In the genomic region with DNA sequence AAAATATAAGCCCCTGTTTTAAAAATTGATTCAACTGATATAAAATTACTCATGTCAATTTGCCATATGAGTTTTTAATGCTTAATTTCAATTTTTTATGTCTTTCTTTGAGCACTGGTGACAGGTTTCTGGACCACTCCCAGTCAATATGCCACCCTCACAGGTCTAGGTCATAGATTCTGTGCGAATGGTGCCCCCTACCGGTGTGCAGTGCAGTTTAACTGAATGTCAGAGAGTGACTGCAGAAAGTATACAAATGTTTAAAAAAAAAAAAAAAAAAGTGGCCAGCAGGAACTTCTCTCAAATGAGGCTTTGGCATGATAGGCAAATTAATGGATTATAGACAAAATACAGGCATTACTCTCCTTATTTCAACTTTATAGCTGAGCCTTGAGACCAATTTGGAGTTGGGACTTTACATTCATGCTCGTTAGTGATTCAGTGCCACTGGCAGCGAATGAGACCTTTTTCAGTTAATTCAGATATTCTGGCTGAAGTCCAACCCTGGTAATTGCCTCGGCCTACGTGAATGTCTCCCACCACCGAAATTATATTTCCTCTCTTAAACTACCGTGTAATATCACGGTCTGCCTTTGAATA, we compare ENCODE assay signal across 8 cellular contexts.
A peak's percentile ranks its signal among the peaks of the same experiment; 100 is the strongest.
DNase-seq lines count a peak whose midpoint lies in the region; ATAC-seq and TF ChIP-seq lines count a peak whose summit lies in the region.

No MANE protein-coding gene starts in this region.

- H3K36me3 Mint-ChIP-seq in stimulated activated memory B cell treated with anti-CD40 and anti-IgM and Interleukin-4, amounts not matched to agents 10 μg/mL and 1 μg/mL and 100 μg/mL, for 72 hours: no peaks in the 10 kb centered on the region

- DNase-seq in DMS53 treated with DMSO at 0.1 percent for 48 hours (lab: John Stamatoyannopoulos, UW; ENCODE audit: unreplicated experiment) (peak; percentile 48), HuH-7 (ENCODE audit: low spot score) (peak; percentile 5), SK-MEL-5 (ENCODE audit: low read depth, low spot score) (peak; percentile 93), foreskin keratinocyte (no peak), MV-4-11 (lab: John Stamatoyannopoulos, UW) (no peak)
- DNase-seq in stimulated activated CD4-positive, alpha-beta T cell treated with anti-CD3 and anti-CD28 coated beads, Interleukin-2, amount 100 ng/mL, for 24 hours: peak; percentile 18 to 51

- no peak overlapping the region for H3K4me3 Mint-ChIP-seq in stimulated activated memory B cell treated with anti-CD40 and anti-IgM and Interleukin-4, amounts not matched to agents 10 μg/mL and 1 μg/mL and 100 μg/mL, for 72 hours

- H3K4me1 Mint-ChIP-seq in stimulated activated memory B cell treated with anti-CD40 and anti-IgM and Interleukin-4, amounts not matched to agents 10 μg/mL and 1 μg/mL and 100 μg/mL, for 72 hours: no peaks in the 10 kb centered on the region

- peaks cover 9% of the 10 kb centered on the region for H3K27me3 Mint-ChIP-seq in stimulated activated memory B cell treated with anti-CD40 and anti-IgM and Interleukin-4, amounts not matched to agents 10 μg/mL and 1 μg/mL and 100 μg/mL, for 72 hours

- peak; percentile 52 for TF ChIP-seq CTCF in foreskin keratinocyte (conservative IDR thresholded peaks at IDR 0.05)

- no peaks in the 10 kb centered on the region for H3K4me1 ChIP-seq in foreskin keratinocyte

- no peak for ATAC-seq in foreskin keratinocyte
- no peak for ATAC-seq in GM21526 (IDR thresholded peaks at IDR 0.05; ENCODE audit: low FRiP score, unreplicated experiment)
- no peak for ATAC-seq in stimulated activated memory B cell treated with anti-CD40 and anti-IgM and Interleukin-4, amounts not matched to agents 10 μg/mL and 1 μg/mL and 100 μg/mL, for 72 hours

- no peak overlapping the region for H3K27ac ChIP-seq in foreskin keratinocyte

- no peaks in the 10 kb centered on the region for H3K9me3 Mint-ChIP-seq in stimulated activated memory B cell treated with anti-CD40 and anti-IgM and Interleukin-4, amounts not matched to agents 10 μg/mL and 1 μg/mL and 100 μg/mL, for 72 hours

- H3K27me3 ChIP-seq in foreskin keratinocyte: no peaks in the 10 kb centered on the region

- no peak overlapping the region for H3K27ac Mint-ChIP-seq in stimulated activated memory B cell treated with anti-CD40 and anti-IgM and Interleukin-4, amounts not matched to agents 10 μg/mL and 1 μg/mL and 100 μg/mL, for 72 hours

- in situ Hi-C loops in SK-MEL-5 (cut with HindIII; ENCODE audit: low pct_unique_long_range_greater_than_20kb, low sequenced_read_pairs): no loop called here

Comparison
In these comparisons a context has a peak if more than half of its experiments do, and no peak if none do; other contexts are left out.
1. DNase-seq: peak in DMS53 treated with DMSO at 0.1 percent for 48 hours (single experiment), HuH-7 (single experiment), SK-MEL-5 (single experiment) and stimulated activated CD4-positive, alpha-beta T cell treated with anti-CD3 and anti-CD28 coated beads, Interleukin-2, amount 100 ng/mL, for 24 hours (2 of 2); none in foreskin keratinocyte (0 of 2) and MV-4-11 (single experiment).